16 cellular contexts compared by ENCODE assay signal in the genomic region with DNA sequence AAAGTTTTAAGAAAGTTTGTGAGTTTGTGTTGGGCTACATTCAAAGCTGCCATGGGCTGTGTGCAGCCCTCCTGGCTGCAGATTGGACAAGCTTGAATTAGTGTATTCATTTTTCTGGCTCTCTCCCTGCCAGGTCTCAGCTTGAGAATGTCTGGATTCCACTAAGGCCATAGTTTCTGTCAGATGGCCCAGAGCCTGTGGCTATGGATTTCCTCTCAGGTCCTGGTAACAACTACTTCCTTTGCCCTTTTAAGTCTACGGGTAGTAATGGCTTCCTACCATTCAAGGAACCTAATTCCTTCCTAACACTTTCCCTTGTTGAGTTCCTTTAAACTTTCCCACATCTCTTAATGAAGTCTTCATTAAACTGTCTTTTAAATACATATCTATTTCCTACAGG.
"Had no signal": no experiment of that assay in that cellular context is flagged by ENCODE, and none has a peak within 500 bp of the region (broad histone marks: within the 10 kb centered on the region; RNA-seq: fewer than 3 reads in every experiment).

No MANE protein-coding gene starts in this region.

- ATAC-seq: activated CD8-positive, alpha-beta T cell treated with anti-CD3 and anti-CD28 coated beads for 36 hours; activated T-cell treated with anti-CD3 and anti-CD28 coated beads, Interleukin-2, amount 50 U/mL, for 4 hours; left lobe of liver; natural killer cell; stimulated activated naive CD8-positive, alpha-beta T cell treated with anti-CD3 and anti-CD28 coated beads, Interleukin-15, Interleukin-2, amounts not matched to agents 100 U/mL and 50 U/mL, for 24 hours had no signal

- H3K27ac Mint-ChIP-seq: activated CD4-positive, alpha-beta T cell treated with anti-CD3 and anti-CD28 coated beads, Interleukin-2, amount 10 ng/mL, durations not matched to agents 24 days and 14 days; activated CD8-positive, alpha-beta T cell treated with anti-CD3 and anti-CD28 coated beads for 36 hours; activated naive CD4-positive, alpha-beta T cell treated with anti-CD3 and anti-CD28 coated beads, Interleukin-2, amount 10 ng/mL, durations not matched to agents 7 days and 5 days; natural killer cell; T-helper 1 cell treated with Interleukin-12 subunit alpha and Interleukin-12 subunit beta and Interleukin-4 antibody, amounts not matched to agents 30 μg/mL and 1 μg/mL, for 36 hours had no signal

- H3K36me3 Mint-ChIP-seq: activated naive CD4-positive, alpha-beta T cell treated with anti-CD3 and anti-CD28 coated beads, Interleukin-2, amount 10 ng/mL, durations not matched to agents 7 days and 5 days; natural killer cell had no signal

- H3K4me1 Mint-ChIP-seq: activated CD4-positive, alpha-beta T cell treated with anti-CD3 and anti-CD28 coated beads, Interleukin-2, amount 10 ng/mL, durations not matched to agents 24 days and 14 days; natural killer cell had no signal

- H3K36me3 ChIP-seq: ascending aorta, sigmoid colon, tibial nerve, vagina had no signal

- H3K27ac ChIP-seq: ascending aorta, sigmoid colon, tibial nerve, vagina had no signal

- H3K27me3 ChIP-seq: ascending aorta, tibial nerve, vagina had no signal

- DNase-seq: activated CD4-positive, alpha-beta T cell treated with anti-CD3 and anti-CD28 coated beads, Interleukin-2, amount 10 ng/mL, durations not matched to agents 24 days and 14 days; activated CD8-positive, alpha-beta T cell treated with anti-CD3 and anti-CD28 coated beads for 36 hours; activated naive CD4-positive, alpha-beta T cell treated with anti-CD3 and anti-CD28 coated beads, Interleukin-2, amount 10 ng/mL, durations not matched to agents 7 days and 5 days; activated T-cell treated with anti-CD3 and anti-CD28 coated beads, Interleukin-2, amount 50 U/mL, for 4 hours; kidney; natural killer cell; posterior cingulate gyrus; sigmoid colon; stimulated activated naive CD8-positive, alpha-beta T cell treated with anti-CD3 and anti-CD28 coated beads, Interleukin-15, Interleukin-2, amounts not matched to agents 100 U/mL and 50 U/mL, for 24 hours; substantia nigra had no signal

- H3K4me3 Mint-ChIP-seq: activated CD4-positive, alpha-beta T cell treated with anti-CD3 and anti-CD28 coated beads, Interleukin-2, amount 10 ng/mL, durations not matched to agents 24 days and 14 days; activated CD8-positive, alpha-beta T cell treated with anti-CD3 and anti-CD28 coated beads for 36 hours; activated naive CD4-positive, alpha-beta T cell treated with anti-CD3 and anti-CD28 coated beads, Interleukin-2, amount 10 ng/mL, durations not matched to agents 7 days and 5 days; activated T-cell treated with anti-CD3 and anti-CD28 coated beads, Interleukin-2, amount 50 U/mL, for 4 hours; natural killer cell; T-helper 1 cell treated with Interleukin-12 subunit alpha and Interleukin-12 subunit beta and Interleukin-4 antibody, amounts not matched to agents 30 μg/mL and 1 μg/mL, for 36 hours had no signal

- H3K4me3 ChIP-seq: ascending aorta, lung, sigmoid colon, tibial nerve, vagina had no signal

- H3K9me3 ChIP-seq: ascending aorta, sigmoid colon, vagina had no signal

- H3K9me3 Mint-ChIP-seq: activated CD8-positive, alpha-beta T cell treated with anti-CD3 and anti-CD28 coated beads for 36 hours; activated naive CD4-positive, alpha-beta T cell treated with anti-CD3 and anti-CD28 coated beads, Interleukin-2, amount 10 ng/mL, durations not matched to agents 7 days and 5 days; activated T-cell treated with anti-CD3 and anti-CD28 coated beads, Interleukin-2, amount 50 U/mL, for 4 hours; natural killer cell; T-helper 1 cell treated with Interleukin-12 subunit alpha and Interleukin-12 subunit beta and Interleukin-4 antibody, amounts not matched to agents 30 μg/mL and 1 μg/mL, for 36 hours had no signal

- H3K4me1 ChIP-seq: ascending aorta, sigmoid colon, tibial nerve, vagina had no signal
